ENCODE assay signal across 30 cellular contexts in genomic region chr6:118567974-118568373, GRCh38. TPM values are rescaled to one million over a fixed set of nuclear protein-coding genes. Genes with fewer than 3 reads are reported as not detected.
"Had no signal": no experiment of that assay in that cellular context is flagged by ENCODE, and none has a peak within 500 bp of the region (broad histone marks: within the 10 kb centered on the region; RNA-seq: fewer than 3 reads in every experiment).

No MANE protein-coding gene starts in this region.

- H3K27ac Mint-ChIP-seq: activated CD8-positive, alpha-beta T cell treated with anti-CD3 and anti-CD28 coated beads, Interleukin-2, amount 10 ng/mL, durations not matched to agents 7 days and 5 days; activated naive CD4-positive, alpha-beta T cell treated with anti-CD3 and anti-CD28 coated beads for 36 hours; activated naive CD8-positive, alpha-beta T cell treated with anti-CD3 and anti-CD28 coated beads, Interleukin-2, amount 50 U/mL, for 24 hours; dendritic cell treated with granulocyte-macrophage colony-stimulating factor and Interleukin-4, amounts not matched to agents 40 ng/mL and 50 ng/mL, for 4 days; nephron; stimulated activated naive B cell treated with anti-CD40 and anti-IgM and Interleukin-4, amounts not matched to agents 10 μg/mL and 1 μg/mL and 100 μg/mL, for 72 hours; T-helper 2 cell treated with Interferon-gamma antibody and Interleukin-4, amounts not matched to agents 5 μg/mL and 100 μg/mL, for 36 hours had no signal

- H3K36me3 ChIP-seq: ovary, transverse colon had no signal

- H3K9me3 Mint-ChIP-seq: activated naive CD4-positive, alpha-beta T cell treated with anti-CD3 and anti-CD28 coated beads for 36 hours; activated naive CD8-positive, alpha-beta T cell treated with anti-CD3 and anti-CD28 coated beads, Interleukin-2, amount 50 U/mL, for 24 hours; activated T-cell treated with anti-CD3 and anti-CD28 coated beads, Interleukin-2, amount 50 U/mL, for 4 hours; dendritic cell treated with granulocyte-macrophage colony-stimulating factor and Interleukin-4, amounts not matched to agents 40 ng/mL and 50 ng/mL, for 4 days; nephron; stimulated activated naive B cell treated with anti-CD40 and anti-IgM and Interleukin-4, amounts not matched to agents 10 μg/mL and 1 μg/mL and 100 μg/mL, for 72 hours; T-helper 2 cell treated with Interferon-gamma antibody and Interleukin-4, amounts not matched to agents 5 μg/mL and 100 μg/mL, for 36 hours had no signal

- H3K27me3 ChIP-seq: body of pancreas, foreskin keratinocyte, neutrophil, ovary, transverse colon had no signal

- H3K4me3 ChIP-seq: body of pancreas, ovary, transverse colon had no signal

- FAIRE-seq: small intestine, urothelium cell line had no signal

- H3K4me1 ChIP-seq: foreskin keratinocyte had no signal

- H3K4me3 Mint-ChIP-seq: activated CD8-positive, alpha-beta T cell treated with anti-CD3 and anti-CD28 coated beads, Interleukin-2, amount 10 ng/mL, durations not matched to agents 7 days and 5 days; activated naive CD4-positive, alpha-beta T cell treated with anti-CD3 and anti-CD28 coated beads for 36 hours; activated naive CD8-positive, alpha-beta T cell treated with anti-CD3 and anti-CD28 coated beads, Interleukin-2, amount 50 U/mL, for 24 hours; activated T-cell treated with anti-CD3 and anti-CD28 coated beads, Interleukin-2, amount 50 U/mL, for 4 hours; dendritic cell treated with granulocyte-macrophage colony-stimulating factor and Interleukin-4, amounts not matched to agents 40 ng/mL and 50 ng/mL, for 4 days; immature natural killer cell; nephron; stimulated activated naive B cell treated with anti-CD40 and anti-IgM and Interleukin-4, amounts not matched to agents 10 μg/mL and 1 μg/mL and 100 μg/mL, for 72 hours; T-cell; T-helper 2 cell treated with Interferon-gamma antibody and Interleukin-4, amounts not matched to agents 5 μg/mL and 100 μg/mL, for 36 hours had no signal

- H3K27me3 Mint-ChIP-seq: activated naive CD8-positive, alpha-beta T cell treated with anti-CD3 and anti-CD28 coated beads, Interleukin-2, amount 50 U/mL, for 24 hours; dendritic cell treated with granulocyte-macrophage colony-stimulating factor and Interleukin-4, amounts not matched to agents 40 ng/mL and 50 ng/mL, for 4 days; stimulated activated naive B cell treated with anti-CD40 and anti-IgM and Interleukin-4, amounts not matched to agents 10 μg/mL and 1 μg/mL and 100 μg/mL, for 72 hours; T-cell had no signal

- DNase-seq: activated CD4-positive, alpha-beta T cell treated with anti-CD3 and anti-CD28 coated beads, Interleukin-2, amount 50 U/mL, for 1 hour; activated CD8-positive, alpha-beta T cell treated with anti-CD3 and anti-CD28 coated beads, Interleukin-2, amount 10 ng/mL, durations not matched to agents 7 days and 5 days; activated naive CD4-positive, alpha-beta T cell treated with anti-CD3 and anti-CD28 coated beads for 36 hours; activated naive CD8-positive, alpha-beta T cell treated with anti-CD3 and anti-CD28 coated beads, Interleukin-2, amount 50 U/mL, for 24 hours; activated T-cell treated with anti-CD3 and anti-CD28 coated beads, Interleukin-2, amount 50 U/mL, for 4 hours; body of pancreas; effector CD8-positive, alpha-beta T cell; erythroblast; foreskin keratinocyte; immature natural killer cell; midbrain; ovary; small intestine; stimulated activated CD4-positive, alpha-beta T cell treated with anti-CD3 and anti-CD28 coated beads, Interleukin-15, amount 100 ng/mL, for 24 hours; stimulated activated CD8-positive, alpha-beta memory T cell treated with anti-CD3 and anti-CD28 coated beads, Interleukin-4, amount 100 ng/mL, for 48 hours; stimulated activated naive B cell treated with anti-CD40 and anti-IgM and Interleukin-4, amounts not matched to agents 10 μg/mL and 1 μg/mL and 100 μg/mL, for 72 hours; T-cell; transverse colon had no signal

- H3K27ac ChIP-seq: body of pancreas, foreskin keratinocyte, neutrophil, ovary, transverse colon, VCaP had no signal

- ATAC-seq: activated CD4-positive, CD25-positive, alpha-beta regulatory T cell treated with anti-CD3 and anti-CD28 coated beads, Interleukin-2, amount 50 U/mL, for 24 hours; activated CD8-positive, alpha-beta T cell treated with anti-CD3 and anti-CD28 coated beads, Interleukin-2, amount 10 ng/mL, durations not matched to agents 7 days and 5 days; activated naive CD8-positive, alpha-beta T cell treated with anti-CD3 and anti-CD28 coated beads, Interleukin-2, amount 50 U/mL, for 24 hours; activated T-cell treated with anti-CD3 and anti-CD28 coated beads, Interleukin-2, amount 50 U/mL, for 4 hours; body of pancreas; foreskin keratinocyte; left lobe of liver; sciatic nerve; stimulated activated naive B cell treated with anti-CD40 and anti-IgM and Interleukin-4, amounts not matched to agents 10 μg/mL and 1 μg/mL and 100 μg/mL, for 72 hours; T-cell had no signal

- H3K9me3 ChIP-seq: body of pancreas, neutrophil, ovary, transverse colon had no signal

RNA-seq across cellular contexts. Expression of gene PLN, which starts 19.9 kb away (rescaled TPM):
- total RNA-seq: activated CD8-positive, alpha-beta T cell treated with anti-CD3 and anti-CD28 coated beads, Interleukin-2, amount 10 ng/mL, durations not matched to agents 7 days and 5 days; activated naive CD4-positive, alpha-beta T cell treated with anti-CD3 and anti-CD28 coated beads for 36 hours; foreskin keratinocyte; kidney epithelial cell; lung microvascular endothelial cell; pulmonary artery endothelial cell had no signal
- polyA plus RNA-seq: foreskin keratinocyte had no signal
